ENCODE assay signal across 10 cellular contexts in genomic region chr11:64632654-64633053, GRCh38.
"Had no signal": no experiment of that assay in that cellular context is flagged by ENCODE, and none has a peak within 500 bp of the region (broad histone marks: within the 10 kb centered on the region; RNA-seq: fewer than 3 reads in every experiment).

No MANE protein-coding gene starts in this region.

- FAIRE-seq: H1, HepG2 had no signal

- H3K36me3 ChIP-seq: HAP-1 had no signal

- ATAC-seq: GM23338, HCT116, HepG2 had no signal

- H3K27ac ChIP-seq: HL-60, KMS-11 had no signal

- H3K9me3 ChIP-seq: HAP-1 had no signal

- DNase-seq: H7, HFFc6, KBM-7 had no signal

- H3K4me3 ChIP-seq: GM23338, HAP-1 had no signal

- H3K4me2 ChIP-seq: GM23338, KMS-11 had no signal

- H3K4me1 ChIP-seq: HAP-1 had no signal

- H3K9ac ChIP-seq: KMS-11 had no signal
